Comparison of ENCODE assay signal across 20 cellular contexts in genomic region chr6:148837941-148838340, GRCh38.
DNase-seq lines count a peak whose midpoint lies in the region; ATAC-seq and TF ChIP-seq lines count a peak whose summit lies in the region.
"Had no signal": no experiment of that assay in that cellular context is flagged by ENCODE, and none has a peak within 500 bp of the region (broad histone marks: within the 10 kb centered on the region; RNA-seq: fewer than 3 reads in every experiment).

No MANE protein-coding gene starts in this region.

- WGBS in heart left ventricle, 4 donors: 87 to 92% (median 89%) methylated on average over 5 of the region's 5 CpGs

- H3K27me3 ChIP-seq in heart left ventricle: no peaks in the 10 kb centered on the region

- peak overlapping the region; percentile 10; the same call in 1 of the 2 replicates for H3K27ac Mint-ChIP-seq in WTC11
- peak overlapping the region; percentile 68 for H3K27ac Mint-ChIP-seq in memory B cell
- H3K27ac Mint-ChIP-seq: CD14-positive monocyte had no signal

- intact Hi-C loops in Right ventricle myocardium inferior (cut with DNase I): no loop called here
- intact Hi-C loops in heart left ventricle (cut with DNase I): no loop called here

- CTCF ChIA-PET in WTC11 (lab: Charles Lee): no interaction called here

- H3K4me1 Mint-ChIP-seq in WTC11 (peaks cover 82% of the 10 kb centered on the region), memory B cell (peaks cover 31% of the 10 kb centered on the region)
- H3K4me1 Mint-ChIP-seq: CD14-positive monocyte had no signal

- H3K36me3 ChIP-seq in heart left ventricle: no peaks in the 10 kb centered on the region

- no peaks in the 10 kb centered on the region for H3K9me3 Mint-ChIP-seq in WTC11
- H3K9me3 Mint-ChIP-seq in memory B cell: no peaks in the 10 kb centered on the region
- H3K9me3 Mint-ChIP-seq: IgD-negative memory B cell had no signal

- H3K4me3 Mint-ChIP-seq in WTC11: no peak overlapping the region
- H3K4me3 Mint-ChIP-seq in memory B cell: no peak overlapping the region
- H3K4me3 Mint-ChIP-seq: CD14-positive monocyte, IgD-negative memory B cell had no signal

- no peak for TF ChIP-seq CTCF in heart left ventricle (IDR thresholded peaks at IDR 0.05)
- no peak for TF ChIP-seq CTCF in WTC11 (IDR thresholded peaks at IDR 0.05)

- no peaks in the 10 kb centered on the region for H3K36me3 Mint-ChIP-seq in WTC11
- H3K36me3 Mint-ChIP-seq in memory B cell: peaks cover 2% of the 10 kb centered on the region
- H3K36me3 Mint-ChIP-seq: CD14-positive monocyte, IgD-negative memory B cell had no signal

- ATAC-seq in Right ventricle myocardium inferior (no peak), heart left ventricle (no peak), WTC11 (no peak), memory B cell (ENCODE audit: low read depth) (no peak), HG03520 (IDR thresholded peaks at IDR 0.05; ENCODE audit: unreplicated experiment) (no peak)
- ATAC-seq: GM12878, Panc1 had no signal

- H3K4me1 ChIP-seq in heart left ventricle: no peaks in the 10 kb centered on the region

- H3K27me3 Mint-ChIP-seq in WTC11 (ENCODE audit: low read depth) (no peaks in the 10 kb centered on the region), memory B cell (no peaks in the 10 kb centered on the region)
- H3K27me3 Mint-ChIP-seq: IgD-negative memory B cell had no signal

- H3K4me3 ChIP-seq in heart left ventricle: no peak overlapping the region
- H3K4me3 ChIP-seq: GM12878, GM23248 had no signal

- TF ChIP-seq POLR2A in heart left ventricle (IDR thresholded peaks at IDR 0.05): no peak

- no peaks in the 10 kb centered on the region for H3K9me3 ChIP-seq in heart left ventricle

- peak; percentile 34 for DNase-seq in Right ventricle myocardium inferior (ENCODE audit: missing footprints)
- no peak for DNase-seq in heart left ventricle
- no peak for DNase-seq in WTC11 (ENCODE audit: low spot score)
- no peak for DNase-seq in memory B cell (ENCODE audit: low spot score in 2 of 2)
- no peak for DNase-seq in stimulated activated naive CD4-positive, alpha-beta T cell treated with Interleukin-2 at 50 U/mL for 16 hours (lab: John Stamatoyannopoulos, UW)
- DNase-seq in midbrain (lab: John Stamatoyannopoulos, UW): no peak
- no peak for DNase-seq in effector CD8-positive, alpha-beta T cell (lab: John Stamatoyannopoulos, UW)
- DNase-seq: COR-L47, GM23248, MV-4-11, NCI-H1417 treated with DMSO at 0.1 percent for 48 hours, NCI-H2029, NCI-H2171 treated with DMSO at 0.1 percent for 48 hours, NCI-H774, SHP77 treated with DMSO at 0.1 percent for 48 hours had no signal

- POLR2A ChIA-PET in WTC11 (lab: Charles Lee): no interaction called here

- H3K27ac ChIP-seq in heart left ventricle: no peak overlapping the region
- H3K27ac ChIP-seq: GM23248 had no signal

TF ChIP-seq in WTC11, 78 proteins besides CTCF, POLR2A, EP300 and RAD21 (continues in another document):
- TF ChIP-seq E2F4 (CRISPR knock-in tag; IDR thresholded peaks at IDR 0.05; ENCODE audit: borderline replicate concordance, low read depth) (no peak), NR2C2 (CRISPR knock-in tag; IDR thresholded peaks at IDR 0.05) (no peak), AFF4 (CRISPR knock-in tag; IDR thresholded peaks at IDR 0.05; ENCODE audit: borderline replicate concordance) (no peak), E2F1 (CRISPR knock-in tag; IDR thresholded peaks at IDR 0.05) (no peak), AR (CRISPR knock-in tag; IDR thresholded peaks at IDR 0.05) (no peak), ZBTB43 (CRISPR knock-in tag; IDR thresholded peaks at IDR 0.05) (no peak), FOXK1 (CRISPR knock-in tag; IDR thresholded peaks at IDR 0.05) (no peak), EMX1 (CRISPR knock-in tag; IDR thresholded peaks at IDR 0.05) (no peak), IRF2 (CRISPR knock-in tag; IDR thresholded peaks at IDR 0.05; ENCODE audit: borderline replicate concordance, low read depth) (no peak)
